Comparison of ENCODE assay signal across 27 cellular contexts in genomic region chr4:148120216-148120615, GRCh38.
"Had no signal": no experiment of that assay in that cellular context is flagged by ENCODE, and none has a peak within 500 bp of the region (broad histone marks: within the 10 kb centered on the region; RNA-seq: fewer than 3 reads in every experiment).

No MANE protein-coding gene starts in this region.

- H2AFZ ChIP-seq: hepatocyte had no signal

- H3K4me1 ChIP-seq: testis had no signal

- DNase-seq: dermis blood vessel endothelial cell; effector memory CD4-positive, alpha-beta T cell; heart left ventricle; kidney; mesenchymal stem cell; mucosa of descending colon; naive thymus-derived CD8-positive, alpha-beta T cell; nephron progenitor cell; occipital lobe; ovary; posterior cingulate gyrus; psoas muscle; right cardiac atrium; sigmoid colon; spleen; stimulated activated CD4-positive, alpha-beta T cell treated with anti-CD3 and anti-CD28 coated beads, Interleukin-4, amount 100 ng/mL, for 4 hours; stimulated activated naive CD8-positive, alpha-beta T cell treated with anti-CD3 and anti-CD28 coated beads, Interleukin-15, Interleukin-2, amounts not matched to agents 100 U/mL and 50 U/mL, for 24 hours; substantia nigra; testis; tibial artery had no signal

- H3K36me3 ChIP-seq: ovary had no signal

- H3K79me2 ChIP-seq: hepatocyte had no signal

- H3K9me3 ChIP-seq: ovary, testis had no signal

- ATAC-seq: foreskin keratinocyte; gastroesophageal sphincter; heart left ventricle; left lobe of liver; mucosa of descending colon; naive thymus-derived CD8-positive, alpha-beta T cell; psoas muscle; right cardiac atrium; stimulated activated memory B cell treated with anti-CD40 and anti-IgM and Interleukin-4, amounts not matched to agents 10 μg/mL and 1 μg/mL and 100 μg/mL, for 72 hours; stimulated activated naive CD8-positive, alpha-beta T cell treated with anti-CD3 and anti-CD28 coated beads, Interleukin-15, Interleukin-2, amounts not matched to agents 100 U/mL and 50 U/mL, for 24 hours had no signal

- H3K4me2 ChIP-seq: hepatocyte had no signal

- H3K27me3 ChIP-seq: esophagus muscularis mucosa, foreskin keratinocyte, gastroesophageal sphincter, heart left ventricle, hepatocyte, ovary, sigmoid colon, spleen, testis, tibial artery had no signal

- H3K27ac ChIP-seq: esophagus muscularis mucosa, foreskin keratinocyte, gastroesophageal sphincter, heart left ventricle, hepatocyte, ovary, psoas muscle, sigmoid colon, skin epidermis, spleen, testis, tibial artery had no signal

- H3K4me3 ChIP-seq: esophagus muscularis mucosa, gastroesophageal sphincter, heart left ventricle, hepatocyte, mucosa of descending colon, ovary, psoas muscle, sigmoid colon, skin epidermis, spleen, testis, tibial artery had no signal
